In genomic region chr6:156719720-156720563, GRCh38 we compare ENCODE assay signal across 8 cellular contexts. TPM values are rescaled to one million over a fixed set of nuclear protein-coding genes. Genes with fewer than 3 reads are reported as not detected.
A peak's percentile ranks its signal among the peaks of the same experiment; 100 is the strongest.
DNase-seq lines count a peak whose midpoint lies in the region; ATAC-seq and TF ChIP-seq lines count a peak whose summit lies in the region.

No MANE protein-coding gene starts in this region.

- peak overlapping the region; percentile 71 for H3K27ac ChIP-seq in HCT116 (ENCODE audit: low read depth, low read length)

- no peaks in the 10 kb centered on the region for H3K79me2 ChIP-seq in HCT116 (ENCODE audit: insufficient read depth, low read length)

- RAD21 ChIA-PET in HCT116 (lab: Charles Lee; ENCODE audit: low non-redundant PET in 1 of 2, low total read pairs in 2 of 2, uncharacterized antibody in 2 of 2, unreplicated experiment in 2 of 2): interaction anchor here in 1 of 2 experiments (1.1 kb wide), 1 partner anchor 33 kb away, joined by 3 read pairs; no protein-coding TSS in a partner anchor

- no peaks in the 10 kb centered on the region for H3K27me3 ChIP-seq in HCT116 (ENCODE audit: insufficient read depth, low read length)

- no peaks in the 10 kb centered on the region for H4K20me1 ChIP-seq in HCT116 (ENCODE audit: insufficient read depth)

- peaks cover 32 to 34% of the 10 kb centered on the region in 2 experiments for H3K4me1 ChIP-seq in HCT116 (ENCODE audit: control insufficient read depth in 1 of 2, insufficient read depth in 2 of 2, low read length in 2 of 2)

- POLR2A ChIA-PET in HCT116 (lab: Charles Lee): interaction anchor here (1.6 to 2.2 kb wide), 2 partner anchors 10 to 12 kb away, joined by 3 to 7 read pairs; no protein-coding TSS in a partner anchor

- TF ChIP-seq RAD21 in HCT116 (IDR thresholded peaks at IDR 0.05; ENCODE audit: low read depth): 0 out of 2 replicates have a peak, but pooled peaks have one; percentile 10

- peaks cover 0 to 2% of the 10 kb centered on the region in 2 donors for H3K27me3 Mint-ChIP-seq in effector memory CD8-positive, alpha-beta T cell

- no TSS peak for BruUV-seq in HCT116 (replicated peaks; lab: Mats Ljungman, UMichigan)

- no peaks in the 10 kb centered on the region for H3K9me3 ChIP-seq in HCT116 (ENCODE audit: control insufficient read depth in 1 of 2, insufficient read depth in 1 of 2, low read depth in 1 of 2, low read length in 2 of 2)

- peak; percentile 90 for ATAC-seq in HCT116
- peak; percentile 95 for ATAC-seq in effector memory CD8-positive, alpha-beta T cell (replicated peaks)

- no peaks in the 10 kb centered on the region for H3K36me3 ChIP-seq in HCT116 (ENCODE audit: control insufficient read depth in 1 of 2, insufficient read depth in 2 of 2, low read length in 2 of 2)

- CTCF ChIA-PET in HCT116 (lab: Charles Lee): no interaction called here

- intact Hi-C loops in HCT116 (cut with micrococcal nuclease): loop anchor here (2.0 to 5.0 kb wide), 3 partner anchors 33 to 303 kb away; partner anchors contain the start of gene ARID1B

- peak overlapping the region; percentile 62 to 81 for H3K27ac Mint-ChIP-seq in effector memory CD8-positive, alpha-beta T cell

- H3K9me3 Mint-ChIP-seq in effector memory CD8-positive, alpha-beta T cell: no peaks in the 10 kb centered on the region

- peak overlapping the region; percentile 81 for H2AFZ ChIP-seq in HCT116 (ENCODE audit: low read depth, low read length, poor library complexity, severe bottlenecking)

- H3K36me3 Mint-ChIP-seq in effector memory CD8-positive, alpha-beta T cell (ENCODE audit: insufficient read depth): peaks cover 3% of the 10 kb centered on the region

- peak; percentile 72 for DNase-seq in HCT116 (ENCODE audit: low read depth, low spot score)
- DNase-seq in NCI-H146 (lab: John Stamatoyannopoulos, UW): peak; percentile 86
- peak; percentile 27 to 40 (median 37) for DNase-seq in activated CD8-positive, alpha-beta memory T cell treated with anti-CD3 and anti-CD28 coated beads for 48 hours (ENCODE audit: low read depth in 2 of 3, low spot score in 2 of 3)
- peak; percentile 51 to 66 (median 65) for DNase-seq in effector memory CD8-positive, alpha-beta T cell
- peak; percentile 63 for DNase-seq in midbrain (lab: John Stamatoyannopoulos, UW)
- peak; percentile 50 for DNase-seq in stimulated activated CD8-positive, alpha-beta memory T cell treated with anti-CD3 and anti-CD28 coated beads, Interleukin-15, amount 100 ng/mL, for 48 hours (ENCODE audit: low read depth in 2 of 2)
- no peak for DNase-seq in OCI-M1 (lab: John Stamatoyannopoulos, UW)

- peak overlapping the region; percentile 37; the same call in 1 of the 2 replicates for H3K4me3 ChIP-seq in GM08714 (ENCODE audit: low read length)
- peak overlapping the region; percentile 29 to 40 for H3K4me3 ChIP-seq in HCT116 (replicated peaks in 1 of 2; ENCODE audit: low read depth in 1 of 2, low read length in 2 of 2)

- peak; percentile 41 for TF ChIP-seq POLR2A in HCT116 (IDR thresholded peaks at IDR 0.05; ENCODE audit: borderline replicate concordance, extremely low read depth, insufficient read depth, insufficient read length)

- peak overlapping the region; percentile 75 for H3K4me2 ChIP-seq in HCT116 (ENCODE audit: low read length)

- peak overlapping the region; percentile 84 to 85 for H3K4me3 Mint-ChIP-seq in effector memory CD8-positive, alpha-beta T cell

- H3K9me2 ChIP-seq in HCT116 (ENCODE audit: insufficient read depth): no peaks in the 10 kb centered on the region

- TF ChIP-seq CTCF in HCT116 (IDR thresholded peaks at IDR 0.05 in 2 of 3, conservative IDR thresholded peaks at IDR 0.05 in 1 of 3; ENCODE audit: borderline replicate concordance in 1 of 3, insufficient read depth in 1 of 3, low read depth in 2 of 3, low read length in 2 of 3): no peak

- peak overlapping the region; percentile 49 for H3K9ac ChIP-seq in HCT116 (ENCODE audit: low read length)

- peaks cover 5 to 8% of the 10 kb centered on the region in 2 donors for H3K4me1 Mint-ChIP-seq in effector memory CD8-positive, alpha-beta T cell (ENCODE audit: low read depth in 2 of 2)

TF ChIP-seq in HCT116, 20 proteins besides CTCF, POLR2A, EP300 and RAD21:
- TF ChIP-seq ZNF274 (IDR thresholded peaks at IDR 0.05; ENCODE audit: low read depth, low read length): no peak
- no peak for TF ChIP-seq ATF3 (IDR thresholded peaks at IDR 0.05)
- TF ChIP-seq JUND (IDR thresholded peaks at IDR 0.05): 0 out of 2 replicates have a peak, but pooled peaks have one; percentile 27
- TF ChIP-seq SRF (IDR thresholded peaks at IDR 0.05; ENCODE audit: low read depth): no peak
- TF ChIP-seq EZH2phosphoT487 (IDR thresholded peaks at IDR 0.05; ENCODE audit: borderline replicate concordance): no peak
- no peak; the same call in 1 of the 2 replicates for TF ChIP-seq FOSL1 (IDR thresholded peaks at IDR 0.05; ENCODE audit: low read depth)
- peak; percentile 57 for TF ChIP-seq POLR2AphosphoS5 (IDR thresholded peaks at IDR 0.05; ENCODE audit: low read depth, low read length)
- TF ChIP-seq ZBTB33 (IDR thresholded peaks at IDR 0.05; ENCODE audit: extremely low read depth, insufficient replicate concordance, low read length): no peak
- peak; percentile 30 for TF ChIP-seq YY1 (IDR thresholded peaks at IDR 0.05; ENCODE audit: extremely low read depth, insufficient replicate concordance, low read depth, low read length)
- peak; percentile 82 for TF ChIP-seq EGR1 (IDR thresholded peaks at IDR 0.05; ENCODE audit: low read depth)
- no peak for TF ChIP-seq EZH2 (IDR thresholded peaks at IDR 0.05)
- TF ChIP-seq SP1 (IDR thresholded peaks at IDR 0.05; ENCODE audit: low read depth): peak; percentile 56
- peak; percentile 84 for TF ChIP-seq MAX (IDR thresholded peaks at IDR 0.05)
- no peak for TF ChIP-seq REST (IDR thresholded peaks at IDR 0.05; ENCODE audit: low read depth)
- TF ChIP-seq SIN3A (IDR thresholded peaks at IDR 0.05; ENCODE audit: low read depth): peak; percentile 31; the same call in 1 of the 2 replicates
- TF ChIP-seq ZFX (IDR thresholded peaks at IDR 0.05): peak; percentile 81
- TF ChIP-seq CBX3 (IDR thresholded peaks at IDR 0.05; ENCODE audit: low read depth): peak; percentile 56; the same call in 1 of the 2 replicates
- peak; percentile 74 for TF ChIP-seq TCF7L2 (IDR thresholded peaks at IDR 0.05; ENCODE audit: borderline replicate concordance, extremely low read depth, insufficient read depth, insufficient read length)
- peak; percentile 98 for TF ChIP-seq CEBPB (IDR thresholded peaks at IDR 0.05; ENCODE audit: low read depth)
- no peak for TF ChIP-seq ELF1 (IDR thresholded peaks at IDR 0.05; ENCODE audit: borderline replicate concordance, low read depth)

RNA-seq across cellular contexts. Expression of gene ARID1B, which starts 57.2 kb away (rescaled TPM):
- total RNA-seq in HCT116 (2021; ENCODE audit: unreplicated experiment): 35.6 TPM
- 16.4 and 17.5 TPM in 2 replicates for polyA plus RNA-seq in HCT116 (2012)
